23 cellular contexts compared by ENCODE assay signal in genomic region chr3:127090218-127091160, GRCh38.
"Had no signal": no experiment of that assay in that cellular context is flagged by ENCODE, and none has a peak within 500 bp of the region (broad histone marks: within the 10 kb centered on the region; RNA-seq: fewer than 3 reads in every experiment).

No MANE protein-coding gene starts in this region.

- H3K36me3 Mint-ChIP-seq: activated naive CD8-positive, alpha-beta T cell; T-cell had no signal

- ATAC-seq: activated CD8-positive, alpha-beta T cell treated with anti-CD3 and anti-CD28 coated beads, Interleukin-2, amount 10 ng/mL, durations not matched to agents 7 days and 5 days; effector memory CD8-positive, alpha-beta T cell; lower lobe of right lung; mucosa of descending colon; upper lobe of right lung had no signal

- H3K4me1 Mint-ChIP-seq: central memory CD8-positive, alpha-beta T cell; T-cell had no signal

- H3K4me1 ChIP-seq: breast epithelium, colonic mucosa, esophagus muscularis mucosa, gastrocnemius medialis, lower lobe of right lung, upper lobe of right lung had no signal

- H3K27ac Mint-ChIP-seq: activated CD8-positive, alpha-beta T cell treated with anti-CD3 and anti-CD28 coated beads, Interleukin-2, amount 10 ng/mL, durations not matched to agents 7 days and 5 days; activated naive CD8-positive, alpha-beta T cell; effector memory CD8-positive, alpha-beta T cell; T-cell; T-helper 2 cell treated with Interferon-gamma antibody and Interleukin-4, amounts not matched to agents 5 μg/mL and 100 μg/mL, for 36 hours had no signal

- H3K9me3 ChIP-seq: breast epithelium, colonic mucosa, esophagus muscularis mucosa, lower lobe of right lung, mucosa of descending colon, upper lobe of right lung had no signal

- H3K9me3 Mint-ChIP-seq: central memory CD8-positive, alpha-beta T cell; effector memory CD8-positive, alpha-beta T cell; T-cell; T-helper 2 cell treated with Interferon-gamma antibody and Interleukin-4, amounts not matched to agents 5 μg/mL and 100 μg/mL, for 36 hours had no signal

- H3K27ac ChIP-seq: breast epithelium, colonic mucosa, dorsolateral prefrontal cortex, esophagus muscularis mucosa, gastrocnemius medialis, lower lobe of right lung, upper lobe of right lung had no signal

- H3K27me3 ChIP-seq: colonic mucosa, gastrocnemius medialis, upper lobe of right lung had no signal

- H3K36me3 ChIP-seq: breast epithelium, colonic mucosa, esophagus muscularis mucosa, gastrocnemius medialis, lower lobe of right lung, upper lobe of right lung, WERI-Rb-1 had no signal

- H3K4me3 ChIP-seq: breast epithelium, colonic mucosa, dorsolateral prefrontal cortex, esophagus muscularis mucosa, gastrocnemius medialis, lower lobe of right lung, mucosa of descending colon, upper lobe of right lung had no signal

- DNase-seq: activated CD4-positive, alpha-beta T cell treated with anti-CD3 and anti-CD28 coated beads, Interleukin-2, amount 50 U/mL, for 1 hour; activated CD4-positive, CD25-positive, alpha-beta regulatory T cell treated with anti-CD3 and anti-CD28 coated beads, Interleukin-2, amount 50 U/mL, for 72 hours; activated CD8-positive, alpha-beta T cell treated with anti-CD3 and anti-CD28 coated beads, Interleukin-2, amount 10 ng/mL, durations not matched to agents 7 days and 5 days; colonic mucosa; effector memory CD8-positive, alpha-beta T cell; hippocampal formation; lower lobe of right lung; mesendoderm; mucosa of descending colon; nephron progenitor cell; occipital lobe; stimulated activated CD4-positive, alpha-beta T cell treated with anti-CD3 and anti-CD28 coated beads, Interleukin-4, amount 100 ng/mL, for 1 hour; stimulated activated naive CD4-positive, alpha-beta T cell; T-cell; upper lobe of right lung; WERI-Rb-1 had no signal

- H3K4me3 Mint-ChIP-seq: activated CD8-positive, alpha-beta T cell treated with anti-CD3 and anti-CD28 coated beads, Interleukin-2, amount 10 ng/mL, durations not matched to agents 7 days and 5 days; activated naive CD8-positive, alpha-beta T cell; central memory CD8-positive, alpha-beta T cell; effector memory CD8-positive, alpha-beta T cell; nephron progenitor cell; T-cell; T-helper 2 cell treated with Interferon-gamma antibody and Interleukin-4, amounts not matched to agents 5 μg/mL and 100 μg/mL, for 36 hours had no signal

- H3K27me3 Mint-ChIP-seq: activated naive CD8-positive, alpha-beta T cell had no signal
